ENCODE assay signal across 17 cellular contexts in genomic region chr1:64266941-64267340, GRCh38.
A peak's percentile ranks its signal among the peaks of the same experiment; 100 is the strongest.
DNase-seq lines count a peak whose midpoint lies in the region; ATAC-seq and TF ChIP-seq lines count a peak whose summit lies in the region.
"Had no signal": no experiment of that assay in that cellular context is flagged by ENCODE, and none has a peak within 500 bp of the region (broad histone marks: within the 10 kb centered on the region; RNA-seq: fewer than 3 reads in every experiment).

No MANE protein-coding gene starts in this region.

- H3K4me1 ChIP-seq in OCI-LY3 (ENCODE audit: low read length): peaks cover 12% of the 10 kb centered on the region
- no peaks in the 10 kb centered on the region for H3K4me1 ChIP-seq in mesendoderm (ENCODE audit: control insufficient read depth, low read depth, low read length)
- H3K4me1 ChIP-seq: Caco-2 had no signal

- H3K9me3 ChIP-seq in OCI-LY3 (ENCODE audit: insufficient read depth, low read length): no peaks in the 10 kb centered on the region
- H3K9me3 ChIP-seq: BLaER1, Caco-2 had no signal

- H3K9ac ChIP-seq in OCI-LY3 (ENCODE audit: low read length) (no peak overlapping the region), mesendoderm (ENCODE audit: low read length) (no peak overlapping the region)
- H3K9ac ChIP-seq: BLaER1 had no signal

- H3K79me2 ChIP-seq in OCI-LY3 (ENCODE audit: low read length) (no peaks in the 10 kb centered on the region), mesendoderm (ENCODE audit: control insufficient read depth, insufficient read depth, low read length) (no peaks in the 10 kb centered on the region)

- no peaks in the 10 kb centered on the region for H3K79me1 ChIP-seq in mesendoderm (ENCODE audit: low read length)

- H2BK15ac ChIP-seq in mesendoderm (replicated peaks; ENCODE audit: low read depth): no peak overlapping the region

- H4K20me1 ChIP-seq in OCI-LY3 (ENCODE audit: insufficient read depth, low read length): no peaks in the 10 kb centered on the region
- H4K20me1 ChIP-seq: BLaER1 had no signal

- no peak overlapping the region for H3K4ac ChIP-seq in mesendoderm (ENCODE audit: low read depth, low read length)

- H4K8ac ChIP-seq in mesendoderm (ENCODE audit: low read depth, low read length): no peak overlapping the region

- no peak overlapping the region for H3K4me3 ChIP-seq in OCI-LY3 (ENCODE audit: low read length)
- no peak overlapping the region for H3K4me3 ChIP-seq in mesendoderm (ENCODE audit: low read length)
- H3K4me3 ChIP-seq: BLaER1, GM23338 had no signal

- TF ChIP-seq CTCF in OCI-LY3 (IDR thresholded peaks at IDR 0.05; ENCODE audit: low read depth, low read length): no peak

- ATAC-seq in HG02588 (IDR thresholded peaks at IDR 0.05; ENCODE audit: unreplicated experiment): no peak
- ATAC-seq: CD8-positive, alpha-beta T cell; GM23338; HCT116 had no signal

- H3K27ac ChIP-seq in OCI-LY3 (ENCODE audit: low read length): no peak overlapping the region
- H3K27ac ChIP-seq in mesendoderm (ENCODE audit: low read depth, low read length): no peak overlapping the region
- H3K27ac ChIP-seq: BLaER1, C4-2B had no signal

- DNase-seq in NOMO-1 treated with DMSO at 0.1 percent for 48 hours (lab: John Stamatoyannopoulos, UW; ENCODE audit: unreplicated experiment) (peak; percentile 24), NOMO-1 treated with dmso at 0.1 percent for 144 hours (lab: John Stamatoyannopoulos, UW; ENCODE audit: unreplicated experiment) (no peak), mesendoderm (no peak), retina (no peak), nucleus accumbens (lab: John Stamatoyannopoulos, UW) (no peak)
- DNase-seq: Caco-2; CD4-positive, CD25-positive, alpha-beta regulatory T cell; CD8-positive, alpha-beta T cell; DMS153; DND-41; H9 had no signal

- no peak overlapping the region for H3K23ac ChIP-seq in mesendoderm (ENCODE audit: low read length)

- no peak overlapping the region for H3K18ac ChIP-seq in mesendoderm (ENCODE audit: low read length)

- H4K5ac ChIP-seq in mesendoderm (ENCODE audit: low read length): no peak overlapping the region

- H3K4me2 ChIP-seq in OCI-LY3 (ENCODE audit: low read length) (peak overlapping the region; percentile 46), mesendoderm (ENCODE audit: low read length) (no peak overlapping the region)
- H3K4me2 ChIP-seq: BLaER1, GM23338 had no signal

- no peak overlapping the region for H2BK5ac ChIP-seq in mesendoderm (ENCODE audit: low read length)

- H2AFZ ChIP-seq in OCI-LY3 (ENCODE audit: low read depth, low read length): no peak overlapping the region
- H2AFZ ChIP-seq: GM23338 had no signal

- WGBS in mesendoderm (ENCODE audit: extremely low coverage, insufficient coverage, low lambda C conversion rate): no CpG with 5 or more reads among the region's 2 CpGs

- H2AK5ac ChIP-seq in mesendoderm (ENCODE audit: low read length): no peak overlapping the region

- H3K56ac ChIP-seq in mesendoderm (ENCODE audit: low read length): no peak overlapping the region

- H3K36me3 ChIP-seq in OCI-LY3 (replicated peaks; ENCODE audit: low read depth, low read length): no peaks in the 10 kb centered on the region
- H3K36me3 ChIP-seq in mesendoderm (ENCODE audit: control insufficient read depth, insufficient read depth, low read length): no peaks in the 10 kb centered on the region
- H3K36me3 ChIP-seq: BLaER1 had no signal

- H2BK120ac ChIP-seq in mesendoderm (ENCODE audit: low read depth, low read length): peak overlapping the region; percentile 56

- H3K27me3 ChIP-seq in OCI-LY3 (ENCODE audit: low read depth, low read length): no peaks in the 10 kb centered on the region; the same call in 1 of the 2 replicates
- H3K27me3 ChIP-seq in mesendoderm (ENCODE audit: insufficient read depth, low read length, poor library complexity): no peaks in the 10 kb centered on the region
- H3K27me3 ChIP-seq: BLaER1 had no signal
